26 cellular contexts compared by ENCODE assay signal in the genomic region with DNA sequence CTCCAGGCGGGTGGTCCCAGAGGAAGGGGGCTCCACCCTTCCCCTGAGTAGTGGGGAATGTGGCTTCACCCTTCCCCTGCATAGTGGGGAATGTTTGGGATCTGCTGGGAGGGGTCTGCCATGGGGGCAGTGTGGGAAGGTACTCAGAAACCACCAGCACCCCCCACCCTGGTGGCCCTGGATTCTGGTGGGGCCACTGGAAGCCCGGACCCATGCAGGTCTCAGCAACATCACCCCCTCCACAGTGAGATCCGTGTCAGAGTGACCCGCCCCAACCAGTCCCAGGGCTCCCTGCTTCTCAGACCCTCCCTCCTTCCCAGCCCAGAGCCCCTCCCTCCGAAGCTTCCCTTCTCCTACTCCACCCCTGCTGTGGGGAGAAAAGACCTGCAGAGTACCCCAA. TPM values are rescaled to one million over a fixed set of nuclear protein-coding genes. Genes with fewer than 3 reads are reported as not detected.
DNase-seq lines count a peak whose midpoint lies in the region; ATAC-seq, FAIRE-seq and TF ChIP-seq lines count a peak whose summit lies in the region.
"Had no signal": no experiment of that assay in that cellular context is flagged by ENCODE, and none has a peak within 500 bp of the region (broad histone marks: within the 10 kb centered on the region; RNA-seq: fewer than 3 reads in every experiment).

No MANE protein-coding gene starts in this region.

- TF ChIP-seq POLR2A in GM12878 (IDR thresholded peaks at IDR 0.05; ENCODE audit: low read depth, low read length), result no peak

- H3K4me2 ChIP-seq in GM12878 (ENCODE audit: control insufficient read depth, insufficient read depth), result peak overlapping the region; percentile 38

- no peaks in the 10 kb centered on the region for H4K20me1 ChIP-seq in GM12878 (ENCODE audit: control insufficient read depth, insufficient read depth)

- 40% methylated on average over 5 of the region's 5 CpGs for WGBS in GM12878 (ENCODE audit: insufficient coverage, insufficient replicate concordance, low lambda C conversion rate, missing lambda C conversion rate)

- FAIRE-seq in GM12878 (lab: Jason Lieb, UNC), result no peak
- FAIRE-seq: HTR-8/SVneo had no signal

- no peak overlapping the region for H2AFZ ChIP-seq in GM12878 (ENCODE audit: control insufficient read depth, low read depth, low read length)

- intact Hi-C loops in GM12878 (cut with micrococcal nuclease; ENCODE audit: unreplicated experiment), result no loop called here

- H3K27me3 Mint-ChIP-seq in IgD-negative memory B cell, result no peaks in the 10 kb centered on the region
- no peaks in the 10 kb centered on the region for H3K27me3 Mint-ChIP-seq in stimulated activated memory B cell treated with anti-CD40 and anti-IgM and Interleukin-4, amounts not matched to agents 10 μg/mL and 1 μg/mL and 100 μg/mL, for 72 hours

- peak overlapping the region in 3 of 4 donors; percentile 91 to 95 (median 93) for H3K4me3 Mint-ChIP-seq in IgD-negative memory B cell
- peak overlapping the region; percentile 73 for H3K4me3 Mint-ChIP-seq in stimulated activated memory B cell treated with anti-CD40 and anti-IgM and Interleukin-4, amounts not matched to agents 10 μg/mL and 1 μg/mL and 100 μg/mL, for 72 hours

- in situ Hi-C loops in GM12878 (cut with MboI), result no loop called here

- H3K9ac ChIP-seq in GM12878 (ENCODE audit: control insufficient read depth, insufficient read depth, low read length), result peak overlapping the region; percentile 12

- TF ChIP-seq RAD21 in GM12878 (IDR thresholded peaks at IDR 0.05; ENCODE audit: insufficient read depth, low read depth, low read length), result no peak

- DNase-seq in GM12864 (ENCODE audit: low read depth) (no peak), GM12878 (ENCODE audit: low read depth, low spot score) (no peak), HEK293T (ENCODE audit: extremely low spot score) (no peak)
- DNase-seq: C1 segment of cervical spinal cord; Calu3; CD8-positive, alpha-beta T cell; DMS153; GDM1; Karpas-422; MV-4-11; NCI-H1105 treated with DMSO at 0.1 percent for 48 hours; NCI-H2081; NCI-H2171; NCI-H345; NCI-H524; NCI-H774; PC-3; SHP77 treated with DMSO at 0.1 percent for 48 hours had no signal

- TF ChIP-seq EP300 in GM12878 (IDR thresholded peaks at IDR 0.05; ENCODE audit: borderline replicate concordance in 1 of 2, control insufficient read depth in 1 of 2, low read depth in 2 of 2, low read length in 2 of 2), result no peak

- no peaks in the 10 kb centered on the region for H3K36me3 ChIP-seq in GM12878 (ENCODE audit: control insufficient read depth in 2 of 2, insufficient read depth in 2 of 2, low read length in 1 of 2)
- H3K36me3 ChIP-seq: HAP-1 had no signal

- no peaks in the 10 kb centered on the region for H3K27me3 ChIP-seq in GM12878 (replicated peaks in 1 of 2; ENCODE audit: control insufficient read depth in 2 of 2, insufficient read depth in 2 of 2, low read length in 1 of 2)

- POLR2A ChIA-PET in GM12878 (lab: Charles Lee) (interaction anchor here (2.3 to 5.2 kb wide), 2 partner anchors 19 to 22 kb away, joined by 8 to 49 read pairs; no protein-coding TSS in a partner anchor), HEK293T (lab: Yijun Ruan, JAX) (no interaction called here)

- peak overlapping the region; percentile 71 for H3K27ac ChIP-seq in GM12878 (ENCODE audit: control insufficient read depth, insufficient read depth)
- H3K27ac ChIP-seq: SK-N-MC had no signal

- no peak for ATAC-seq in GM12878
- no peak for ATAC-seq in stimulated activated memory B cell treated with anti-CD40 and anti-IgM and Interleukin-4, amounts not matched to agents 10 μg/mL and 1 μg/mL and 100 μg/mL, for 72 hours
- no peak for ATAC-seq in activated CD4-positive, CD25-positive, alpha-beta regulatory T cell treated with anti-CD3 and anti-CD28 coated beads, Interleukin-2, amount 50 U/mL, for 24 hours
- no peak for ATAC-seq in HG03175 (IDR thresholded peaks at IDR 0.05; ENCODE audit: unreplicated experiment)
- ATAC-seq: CD8-positive, alpha-beta T cell; PC-3 had no signal

- RAD21 ChIA-PET in GM12878 (lab: Charles Lee; ENCODE audit: unreplicated experiment), result interaction anchor here (0.7 to 3.0 kb wide), 2 partner anchors 18 to 22 kb away, joined by 3 to 29 read pairs; no protein-coding TSS in a partner anchor

- H3K79me2 ChIP-seq in GM12878 (ENCODE audit: control insufficient read depth, insufficient read depth, low read length), result no peaks in the 10 kb centered on the region; the same call in 1 of the 2 replicates

- H3K4me1 ChIP-seq in GM12878 (ENCODE audit: control insufficient read depth, insufficient read depth, low read length), result peaks cover 56% of the 10 kb centered on the region
- H3K4me1 ChIP-seq: HAP-1 had no signal

- TF ChIP-seq CTCF in GM12864 (IDR thresholded peaks at IDR 0.05; ENCODE audit: low read depth, low read length, missing control alignments) (no peak), GM12878 (IDR thresholded peaks at IDR 0.05 in 2 of 3, conservative IDR thresholded peaks at IDR 0.05 in 1 of 3; ENCODE audit: control insufficient read depth in 2 of 3, extremely low read depth in 1 of 3, insufficient read depth in 1 of 3, low read depth in 3 of 3, low read length in 3 of 3) (no peak)

- no peaks in the 10 kb centered on the region; the same call in none of the 3 replicates for H3K9me3 ChIP-seq in GM12878 (replicated peaks; ENCODE audit: control insufficient read depth, insufficient read depth, low read length)

- SMC1A ChIA-PET in GM12878 (lab: Charles Lee; ENCODE audit: uncharacterized antibody, unreplicated experiment), result interaction anchor here (5.7 kb wide), 1 partner anchor 20 kb away, joined by 60 read pairs; no protein-coding TSS in a partner anchor

- no peaks in the 10 kb centered on the region for H3K36me3 Mint-ChIP-seq in IgD-negative memory B cell
- peaks cover 3% of the 10 kb centered on the region for H3K36me3 Mint-ChIP-seq in stimulated activated memory B cell treated with anti-CD40 and anti-IgM and Interleukin-4, amounts not matched to agents 10 μg/mL and 1 μg/mL and 100 μg/mL, for 72 hours
- H3K36me3 Mint-ChIP-seq: CD8-positive, alpha-beta T cell had no signal

- H3K4me1 Mint-ChIP-seq in IgD-negative memory B cell, result peaks cover 46 to 62% (median 55%) of the 10 kb centered on the region in 3 donors
- peaks cover 87% of the 10 kb centered on the region for H3K4me1 Mint-ChIP-seq in stimulated activated memory B cell treated with anti-CD40 and anti-IgM and Interleukin-4, amounts not matched to agents 10 μg/mL and 1 μg/mL and 100 μg/mL, for 72 hours

- no TSS peak for BruUV-seq in GM12878 (replicated peaks; lab: Mats Ljungman, UMichigan)

- peak overlapping the region; percentile 53 for H3K4me3 ChIP-seq in GM12864 (ENCODE audit: low read depth, low read length)
- H3K4me3 ChIP-seq in GM12878, result peak overlapping the region; percentile 62
- H3K4me3 ChIP-seq: HAP-1, SK-N-MC had no signal

- peak overlapping the region; percentile 100 for H3K27ac Mint-ChIP-seq in IgD-negative memory B cell
- H3K27ac Mint-ChIP-seq in stimulated activated memory B cell treated with anti-CD40 and anti-IgM and Interleukin-4, amounts not matched to agents 10 μg/mL and 1 μg/mL and 100 μg/mL, for 72 hours, result peak overlapping the region; percentile 95
- H3K27ac Mint-ChIP-seq: CD8-positive, alpha-beta T cell had no signal

- CTCF ChIA-PET in GM12878 (lab: Yijun Ruan, JAX), result interaction anchor here (1.2 to 4.6 kb wide), 2 partner anchors 20 to 50 kb away, joined by 4 to 72 read pairs; no protein-coding TSS in a partner anchor
- CTCF ChIA-PET in HEK293T (lab: Yijun Ruan, JAX), result no interaction called here

- H3K9me3 Mint-ChIP-seq in IgD-negative memory B cell, result no peaks in the 10 kb centered on the region
- H3K9me3 Mint-ChIP-seq in stimulated activated memory B cell treated with anti-CD40 and anti-IgM and Interleukin-4, amounts not matched to agents 10 μg/mL and 1 μg/mL and 100 μg/mL, for 72 hours, result peaks cover 2% of the 10 kb centered on the region
- H3K9me3 Mint-ChIP-seq: CD8-positive, alpha-beta T cell had no signal

TF ChIP-seq in GM12878, 131 proteins besides CTCF, POLR2A, EP300 and RAD21 (continues in another document):
- TF ChIP-seq JUNB (IDR thresholded peaks at IDR 0.05), result no peak

TF ChIP-seq in HEK293T, 16 proteins besides CTCF, POLR2A, EP300 and RAD21 (continues in another document):
- no peak for TF ChIP-seq BHLHE40 (IDR thresholded peaks at IDR 0.05; ENCODE audit: borderline replicate concordance)

RNA-seq across cellular contexts. Expression of gene INF2, which starts 30.3 kb away (rescaled TPM):
- polyA plus RNA-seq in IgD-negative memory B cell (10.8 TPM), GM12878 (2011; rRNA removed) (3.8 and 7.6 TPM in 2 replicates), GM12878 (2014; fragmentation: Illumina TruSeq; extraction: Trizol) (2.7 and 5.3 TPM in 2 replicates), GM12878 (2014; fragmentation: Nextera tagmentation; extraction: Ambion mirVana) (1 to 10 TPM in 1 of 2 experiments, under 1 TPM in 1; 0.72 to 2.1 TPM), GM12878 (2014; rRNA removed) (28.2 and 33.9 TPM in 2 replicates), GM12878 (2016; fragmentation: Nextera tagmentation; extraction: Ambion mirVana) (1 to 10 TPM; 8.9 to 9.1 TPM)
- 37.0 and 50.2 TPM in 2 replicates for total RNA-seq in GM12878 (2013; cell fraction: nucleolus; rRNA removed)
- total RNA-seq in GM12878 (2014; rRNA removed) (16.3 and 21.1 TPM in 2 replicates), GM12878 (2014; rRNA removed; fragmentation: Illumina TruSeq; extraction: Trizol) (5.7 and 5.8 TPM in 2 replicates), GM12878 (2021) (42.7 and 43.2 TPM in 2 replicates)
- 3.7 TPM for polyA plus RNA-seq in GM12878 (2011; ENCODE audit: low read depth)
- polyA plus RNA-seq in GM12878 (2011; cell fraction: cytosol; rRNA removed), result 10.7 and 17.5 TPM in 2 replicates
- 60.3 and 71.2 TPM in 2 replicates for polyA plus RNA-seq in GM12878 (2011; cell fraction: nucleus; rRNA removed)
- 14.3 and 21.6 TPM in 2 replicates for polyA plus RNA-seq in GM12878 (2012)
- 6.9 and 11.0 TPM in 2 replicates for polyA minus RNA-seq in GM12878 (2011; rRNA and poly(A)+ RNA removed)
- 4.5 and 10.3 TPM in 2 replicates for polyA minus RNA-seq in GM12878 (2011; cell fraction: cytosol; rRNA and poly(A)+ RNA removed)
- polyA minus RNA-seq in GM12878 (2011; cell fraction: nucleus; rRNA and poly(A)+ RNA removed), result 9.9 and 14.4 TPM in 2 replicates

RNA-seq across cellular contexts. Expression of gene TMEM179, which starts 54.6 kb away (rescaled TPM):
- polyA plus RNA-seq in IgD-negative memory B cell, result not detected
- not detected in 2 replicates for total RNA-seq in GM12878 (2013; cell fraction: nucleolus; rRNA removed)
- not detected in 2 replicates for total RNA-seq in GM12878 (2014; rRNA removed)
- total RNA-seq in GM12878 (2014; rRNA removed; fragmentation: Illumina TruSeq; extraction: Trizol), result not detected in 2 replicates
- not detected in 2 replicates for total RNA-seq in GM12878 (2021)
- polyA plus RNA-seq in GM12878 (2011; ENCODE audit: low read depth), result not detected
- polyA plus RNA-seq in GM12878 (2011; rRNA removed), result not detected in 2 replicates
- polyA plus RNA-seq in GM12878 (2011; cell fraction: cytosol; rRNA removed), result not detected in 2 replicates
- polyA plus RNA-seq in GM12878 (2011; cell fraction: nucleus; rRNA removed), result not detected in 2 replicates
- not detected in 2 replicates for polyA plus RNA-seq in GM12878 (2012)
- not detected in 2 replicates for polyA plus RNA-seq in GM12878 (2014; fragmentation: Illumina TruSeq; extraction: Trizol)
- not detected for polyA plus RNA-seq in GM12878 (2014; fragmentation: Nextera tagmentation; extraction: Ambion mirVana)
- polyA plus RNA-seq in GM12878 (2014; rRNA removed), result not detected in 2 replicates
- polyA plus RNA-seq in GM12878 (2016; fragmentation: Nextera tagmentation; extraction: Ambion mirVana), result not detected
- not detected in 2 replicates for polyA minus RNA-seq in GM12878 (2011; rRNA and poly(A)+ RNA removed)
- not detected in 2 replicates for polyA minus RNA-seq in GM12878 (2011; cell fraction: cytosol; rRNA and poly(A)+ RNA removed)
- not detected in 2 replicates for polyA minus RNA-seq in GM12878 (2011; cell fraction: nucleus; rRNA and poly(A)+ RNA removed)
- total RNA-seq: Calu3; CD8-positive, alpha-beta T cell; PC-3; RPMI7951 had no signal
